ENCODE assay signal across 9 cellular contexts in genomic region chr1:53947172-53947835, GRCh38. TPM values are rescaled to one million over a fixed set of nuclear protein-coding genes. Genes with fewer than 3 reads are reported as not detected.
DNase-seq lines count a peak whose midpoint lies in the region; ATAC-seq and TF ChIP-seq lines count a peak whose summit lies in the region.
"Had no signal": no experiment of that assay in that cellular context is flagged by ENCODE, and none has a peak within 500 bp of the region (broad histone marks: within the 10 kb centered on the region; RNA-seq: fewer than 3 reads in every experiment).

No MANE protein-coding gene starts in this region.

- peak overlapping the region; percentile 44; the same call in 1 of the 2 replicates for H3K27ac Mint-ChIP-seq in WTC11
- peak overlapping the region; percentile 87 for H3K27ac Mint-ChIP-seq in stimulated activated memory B cell treated with anti-CD40 and anti-IgM and Interleukin-4, amounts not matched to agents 10 μg/mL and 1 μg/mL and 100 μg/mL, for 72 hours

- DNase-seq in NCI-H1105 treated with DMSO at 0.1 percent for 48 hours (lab: John Stamatoyannopoulos, UW) = peak; percentile 16
- DNase-seq in NCI-H1105 (lab: John Stamatoyannopoulos, UW) = no peak
- DNase-seq in WTC11 (ENCODE audit: low spot score) = no peak
- DNase-seq in right cardiac atrium = no peak
- DNase-seq in NCI-H187 treated with DMSO at 0.1 percent for 48 hours (lab: John Stamatoyannopoulos, UW) = no peak
- no peak for DNase-seq in SKM-1 treated with dmso at 0.1 percent for 144 hours (lab: John Stamatoyannopoulos, UW; ENCODE audit: unreplicated experiment)
- no peak for DNase-seq in NCI-H1436 treated with DMSO at 0.1 percent for 48 hours (lab: John Stamatoyannopoulos, UW)

- H3K27me3 Mint-ChIP-seq in WTC11 (ENCODE audit: low read depth) = no peaks in the 10 kb centered on the region
- no peaks in the 10 kb centered on the region for H3K27me3 Mint-ChIP-seq in stimulated activated memory B cell treated with anti-CD40 and anti-IgM and Interleukin-4, amounts not matched to agents 10 μg/mL and 1 μg/mL and 100 μg/mL, for 72 hours

- H3K9me3 Mint-ChIP-seq in WTC11 = no peaks in the 10 kb centered on the region
- no peaks in the 10 kb centered on the region for H3K9me3 Mint-ChIP-seq in stimulated activated memory B cell treated with anti-CD40 and anti-IgM and Interleukin-4, amounts not matched to agents 10 μg/mL and 1 μg/mL and 100 μg/mL, for 72 hours

- no peak for TF ChIP-seq CTCF in WTC11 (IDR thresholded peaks at IDR 0.05)

- H3K27ac ChIP-seq in right cardiac atrium (ENCODE audit: low read length) = peak overlapping the region; percentile 12

- H3K4me1 ChIP-seq in right cardiac atrium (ENCODE audit: control insufficient read depth, insufficient read depth, low read length) = peaks cover 5% of the 10 kb centered on the region

- CTCF ChIA-PET in WTC11 (lab: Charles Lee) = interaction anchor here (0.8 to 4.1 kb wide), 6 partner anchors 34 to 135 kb away, joined by 3 to 48 read pairs (median 6); partner anchors contain the start of gene YIPF1

- H3K4me3 ChIP-seq in right cardiac atrium (ENCODE audit: low read length) = peak overlapping the region; percentile 67

- H3K4me3 Mint-ChIP-seq in WTC11 = peak overlapping the region; percentile 81
- H3K4me3 Mint-ChIP-seq in stimulated activated memory B cell treated with anti-CD40 and anti-IgM and Interleukin-4, amounts not matched to agents 10 μg/mL and 1 μg/mL and 100 μg/mL, for 72 hours = peak overlapping the region; percentile 90

- H3K9me3 ChIP-seq in right cardiac atrium (ENCODE audit: control insufficient read depth, low read length) = no peaks in the 10 kb centered on the region

- no peak for ATAC-seq in WTC11
- ATAC-seq in right cardiac atrium = no peak
- no peak for ATAC-seq in stimulated activated memory B cell treated with anti-CD40 and anti-IgM and Interleukin-4, amounts not matched to agents 10 μg/mL and 1 μg/mL and 100 μg/mL, for 72 hours

- peaks cover 68% of the 10 kb centered on the region for H3K4me1 Mint-ChIP-seq in WTC11
- H3K4me1 Mint-ChIP-seq in stimulated activated memory B cell treated with anti-CD40 and anti-IgM and Interleukin-4, amounts not matched to agents 10 μg/mL and 1 μg/mL and 100 μg/mL, for 72 hours = peaks cover 40% of the 10 kb centered on the region

- peaks cover 5% of the 10 kb centered on the region for H3K36me3 Mint-ChIP-seq in WTC11
- H3K36me3 Mint-ChIP-seq in stimulated activated memory B cell treated with anti-CD40 and anti-IgM and Interleukin-4, amounts not matched to agents 10 μg/mL and 1 μg/mL and 100 μg/mL, for 72 hours = peaks cover 20% of the 10 kb centered on the region

- intact Hi-C loops in right cardiac atrium (cut with DNase I) = loop anchor here in 3 of 4 donors (5.0 to 10.0 kb wide), 3 partner anchors 53 to 70 kb away; partner anchors contain the start of gene DIO1 (in 2 of the 3)

- H3K27me3 ChIP-seq in right cardiac atrium (ENCODE audit: control insufficient read depth, insufficient read depth) = no peaks in the 10 kb centered on the region

- 51% methylated on average over 6 of the region's 6 CpGs for WGBS in right cardiac atrium

- POLR2A ChIA-PET in WTC11 (lab: Charles Lee) = interaction anchor here (0.7 kb wide), 1 partner anchor 10 kb away, joined by 4 read pairs; no protein-coding TSS in a partner anchor

TF ChIP-seq in WTC11, 78 proteins besides CTCF, POLR2A, EP300 and RAD21:
- TF ChIP-seq, protein P1, sequence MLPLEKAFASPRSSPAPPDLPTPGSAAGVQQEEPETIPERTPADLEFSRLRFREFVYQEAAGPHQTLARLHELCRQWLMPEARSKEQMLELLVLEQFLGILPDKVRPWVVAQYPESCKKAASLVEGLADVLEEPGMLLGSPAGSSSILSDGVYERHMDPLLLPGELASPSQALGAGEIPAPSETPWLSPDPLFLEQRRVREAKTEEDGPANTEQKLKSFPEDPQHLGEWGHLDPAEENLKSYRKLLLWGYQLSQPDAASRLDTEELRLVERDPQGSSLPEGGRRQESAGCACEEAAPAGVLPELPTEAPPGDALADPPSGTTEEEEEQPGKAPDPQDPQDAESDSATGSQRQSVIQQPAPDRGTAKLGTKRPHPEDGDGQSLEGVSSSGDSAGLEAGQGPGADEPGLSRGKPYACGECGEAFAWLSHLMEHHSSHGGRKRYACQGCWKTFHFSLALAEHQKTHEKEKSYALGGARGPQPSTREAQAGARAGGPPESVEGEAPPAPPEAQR (CRISPR knock-in tag; IDR thresholded peaks at IDR 0.05) = no peak
- TF ChIP-seq ZMAT4 (CRISPR knock-in tag; IDR thresholded peaks at IDR 0.05) (no peak), NR3C1 (CRISPR knock-in tag; conservative IDR thresholded peaks at IDR 0.05; ENCODE audit: low read depth) (no peak), ZNF138 (CRISPR knock-in tag; conservative IDR thresholded peaks at IDR 0.05) (no peak), ZNF671 (CRISPR knock-in tag; IDR thresholded peaks at IDR 0.05) (no peak), ARID4B (CRISPR knock-in tag; IDR thresholded peaks at IDR 0.05; ENCODE audit: borderline replicate concordance) (no peak), GRHL2 (CRISPR knock-in tag; IDR thresholded peaks at IDR 0.05; ENCODE audit: insufficient replicate concordance, severe bottlenecking) (no peak), ZNF396 (CRISPR knock-in tag; IDR thresholded peaks at IDR 0.05; ENCODE audit: borderline replicate concordance) (no peak), TCF7 (CRISPR knock-in tag; IDR thresholded peaks at IDR 0.05; ENCODE audit: low read depth) (no peak), ZNF423 (CRISPR knock-in tag; IDR thresholded peaks at IDR 0.05) (no peak), CBFB (CRISPR knock-in tag; IDR thresholded peaks at IDR 0.05; ENCODE audit: low read depth) (no peak)
- TF ChIP-seq, protein P2, sequence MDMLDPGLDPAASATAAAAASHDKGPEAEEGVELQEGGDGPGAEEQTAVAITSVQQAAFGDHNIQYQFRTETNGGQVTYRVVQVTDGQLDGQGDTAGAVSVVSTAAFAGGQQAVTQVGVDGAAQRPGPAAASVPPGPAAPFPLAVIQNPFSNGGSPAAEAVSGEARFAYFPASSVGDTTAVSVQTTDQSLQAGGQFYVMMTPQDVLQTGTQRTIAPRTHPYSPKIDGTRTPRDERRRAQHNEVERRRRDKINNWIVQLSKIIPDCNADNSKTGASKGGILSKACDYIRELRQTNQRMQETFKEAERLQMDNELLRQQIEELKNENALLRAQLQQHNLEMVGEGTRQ (CRISPR knock-in tag; IDR thresholded peaks at IDR 0.05) = no peak
- TF ChIP-seq, protein P3, sequence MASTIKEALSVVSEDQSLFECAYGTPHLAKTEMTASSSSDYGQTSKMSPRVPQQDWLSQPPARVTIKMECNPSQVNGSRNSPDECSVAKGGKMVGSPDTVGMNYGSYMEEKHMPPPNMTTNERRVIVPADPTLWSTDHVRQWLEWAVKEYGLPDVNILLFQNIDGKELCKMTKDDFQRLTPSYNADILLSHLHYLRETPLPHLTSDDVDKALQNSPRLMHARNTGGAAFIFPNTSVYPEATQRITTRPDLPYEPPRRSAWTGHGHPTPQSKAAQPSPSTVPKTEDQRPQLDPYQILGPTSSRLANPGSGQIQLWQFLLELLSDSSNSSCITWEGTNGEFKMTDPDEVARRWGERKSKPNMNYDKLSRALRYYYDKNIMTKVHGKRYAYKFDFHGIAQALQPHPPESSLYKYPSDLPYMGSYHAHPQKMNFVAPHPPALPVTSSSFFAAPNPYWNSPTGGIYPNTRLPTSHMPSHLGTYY (CRISPR knock-in tag; IDR thresholded peaks at IDR 0.05) = no peak

RNA-seq across cellular contexts. Expression of gene LRRC42, which starts 1.2 kb away (rescaled TPM):
- total RNA-seq in WTC11 (2021) = 38.1 to 39.1 TPM (median 38.6 TPM) in 3 replicates
- total RNA-seq in right cardiac atrium = 10 to 100 TPM; 11.8 to 19.5 (median 15.4) TPM
- polyA plus RNA-seq in right cardiac atrium = 8.8 TPM

RNA-seq across cellular contexts. Expression of gene IFT25, which starts 1.8 kb away (rescaled TPM):
- total RNA-seq in WTC11 (2021) (22.6 to 27.9 TPM (median 26.3 TPM) in 3 replicates), right cardiac atrium (10 to 100 TPM; 14.2 to 16.8 (median 15.2) TPM)
- 20.5 TPM for polyA plus RNA-seq in right cardiac atrium

RNA-seq across cellular contexts. Expression of gene DIO1, which starts 53.3 kb away (rescaled TPM):
- total RNA-seq in WTC11 (2021) (0.23 TPM in 1 of 3 replicates, not detected in the others), right cardiac atrium (not detected)
- not detected for polyA plus RNA-seq in right cardiac atrium
- total RNA-seq: M059J had no signal

RNA-seq across cellular contexts. Expression of gene YIPF1, which starts 57.7 kb away (rescaled TPM):
- total RNA-seq in WTC11 (2021) = 21.9 to 28.6 TPM (median 25.9 TPM) in 3 replicates
- total RNA-seq in right cardiac atrium = 10 to 100 TPM; 13.3 to 15.7 (median 15.6) TPM
- 13.4 TPM for polyA plus RNA-seq in right cardiac atrium
